ENCODE assay signal across 13 cellular contexts in the genomic region with DNA sequence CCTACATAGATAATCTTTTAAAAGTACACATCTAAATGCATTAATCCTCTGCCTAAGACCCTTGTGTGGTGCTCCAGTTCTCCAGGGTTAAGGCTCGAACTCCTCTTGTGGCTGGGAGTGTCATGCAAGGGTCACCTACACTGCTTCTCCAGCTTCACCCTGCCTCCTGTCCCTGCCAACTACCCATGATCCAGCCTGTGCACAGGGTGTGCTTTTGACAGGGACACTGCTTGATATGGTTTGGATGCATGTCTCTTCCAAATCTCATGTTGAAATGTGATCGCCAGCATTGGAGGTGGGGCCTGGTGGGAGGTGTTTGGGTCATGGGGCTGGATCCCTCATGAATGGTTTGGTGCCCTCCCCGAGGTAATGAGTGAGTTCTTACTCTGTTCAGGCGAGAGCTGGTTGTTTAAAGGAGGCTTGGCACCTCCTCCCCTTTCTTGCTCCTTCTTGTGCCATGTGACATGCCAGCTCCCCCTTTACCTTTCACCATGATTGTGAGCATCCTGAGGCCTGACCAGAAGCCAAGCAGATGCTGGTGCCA. TPM values are rescaled to one million over a fixed set of nuclear protein-coding genes. Genes with fewer than 3 reads are reported as not detected.
DNase-seq lines count a peak whose midpoint lies in the region; ATAC-seq and TF ChIP-seq lines count a peak whose summit lies in the region.
"Had no signal": no experiment of that assay in that cellular context is flagged by ENCODE, and none has a peak within 500 bp of the region (broad histone marks: within the 10 kb centered on the region; RNA-seq: fewer than 3 reads in every experiment).

No MANE protein-coding gene starts in this region.

- H3K36me3 Mint-ChIP-seq in activated CD8-positive, alpha-beta memory T cell treated with anti-CD3 and anti-CD28 coated beads, Interleukin-2, amount 10 ng/mL, durations not matched to agents 7 days and 5 days: peaks cover 70% of the 10 kb centered on the region
- H3K36me3 Mint-ChIP-seq in activated naive CD8-positive, alpha-beta T cell treated with anti-CD3 and anti-CD28 coated beads, Interleukin-2, amount 10 ng/mL, durations not matched to agents 7 days and 5 days: peaks cover 50% of the 10 kb centered on the region

- H3K27ac ChIP-seq in mesenchymal stem cell (ENCODE audit: low read length, poor library complexity, severe bottlenecking): no peak overlapping the region
- peak overlapping the region; percentile 96 to 99 (median 99) for H3K27ac ChIP-seq in transverse colon

- no peak overlapping the region for H3K4me3 Mint-ChIP-seq in activated CD8-positive, alpha-beta memory T cell treated with anti-CD3 and anti-CD28 coated beads, Interleukin-2, amount 10 ng/mL, durations not matched to agents 7 days and 5 days
- no peak overlapping the region for H3K4me3 Mint-ChIP-seq in activated naive CD8-positive, alpha-beta T cell treated with anti-CD3 and anti-CD28 coated beads, Interleukin-2, amount 10 ng/mL, durations not matched to agents 7 days and 5 days

- no peak overlapping the region for H2BK120ac ChIP-seq in mesenchymal stem cell (ENCODE audit: low read depth, low read length)

- H4K8ac ChIP-seq in mesenchymal stem cell (ENCODE audit: low read length): no peak overlapping the region

- TF ChIP-seq POLR2A in transverse colon (IDR thresholded peaks at IDR 0.05): no peak

- H3K4ac ChIP-seq in mesenchymal stem cell (ENCODE audit: low read depth in 1 of 2, low read length in 2 of 2): no peak overlapping the region

- no peak overlapping the region for H3K4me2 ChIP-seq in mesenchymal stem cell (ENCODE audit: low read length, poor library complexity, severe bottlenecking)

- POLR2A ChIA-PET in activated naive CD8-positive, alpha-beta T cell treated with anti-CD3 and anti-CD28 coated beads, Interleukin-2, amount 10 ng/mL, durations not matched to agents 7 days and 5 days (lab: Charles Lee): interaction anchor here (0.7 to 3.1 kb wide), 12 partner anchors 8 to 83 kb away, joined by 3 to 19 read pairs (median 4); a partner anchor contains a TSS

- H2BK5ac ChIP-seq in mesenchymal stem cell (ENCODE audit: low read depth, low read length, poor library complexity, severe bottlenecking): no peak overlapping the region

- peak overlapping the region in 1 of 2 experiments; percentile 16 for H3K18ac ChIP-seq in mesenchymal stem cell (ENCODE audit: low read depth in 1 of 2, low read length in 2 of 2)

- no peak for ATAC-seq in activated CD8-positive, alpha-beta memory T cell treated with anti-CD3 and anti-CD28 coated beads, Interleukin-2, amount 10 ng/mL, durations not matched to agents 7 days and 5 days
- ATAC-seq in activated naive CD8-positive, alpha-beta T cell treated with anti-CD3 and anti-CD28 coated beads, Interleukin-2, amount 10 ng/mL, durations not matched to agents 7 days and 5 days (ENCODE audit: low read depth): no peak

- no peaks in the 10 kb centered on the region for H3K9me3 Mint-ChIP-seq in activated CD8-positive, alpha-beta memory T cell treated with anti-CD3 and anti-CD28 coated beads, Interleukin-2, amount 10 ng/mL, durations not matched to agents 7 days and 5 days (ENCODE audit: low read depth)
- no peaks in the 10 kb centered on the region for H3K9me3 Mint-ChIP-seq in activated naive CD8-positive, alpha-beta T cell treated with anti-CD3 and anti-CD28 coated beads, Interleukin-2, amount 10 ng/mL, durations not matched to agents 7 days and 5 days

- intact Hi-C loops in transverse colon (cut with DNase I; ENCODE audit: low total_unique reads): loop anchor here (5.0 kb wide), 1 partner anchor 74 kb away; a partner anchor contains a TSS

- H3K4me1 ChIP-seq in mesenchymal stem cell (ENCODE audit: control insufficient read depth, insufficient read depth, low read depth, low read length): peaks cover 17% of the 10 kb centered on the region
- peaks cover 53 to 94% (median 72%) of the 10 kb centered on the region in 4 donors for H3K4me1 ChIP-seq in transverse colon

- H3K14ac ChIP-seq in mesenchymal stem cell (ENCODE audit: low read length in 2 of 2): no peak overlapping the region

- peak overlapping the region; percentile 2 for H4K91ac ChIP-seq in mesenchymal stem cell (ENCODE audit: low read length)

- CTCF ChIA-PET in activated CD8-positive, alpha-beta memory T cell treated with anti-CD3 and anti-CD28 coated beads, Interleukin-2, amount 10 ng/mL, durations not matched to agents 7 days and 5 days (lab: Charles Lee): interaction anchor here (1.2 to 3.1 kb wide), 10 partner anchors 8 to 83 kb away, joined by 3 to 16 read pairs (median 6); a partner anchor contains a TSS

- TF ChIP-seq CTCF in transverse colon (IDR thresholded peaks at IDR 0.05): no peak

- H2AK5ac ChIP-seq in mesenchymal stem cell (ENCODE audit: low read length, severe bottlenecking): peak overlapping the region; percentile 78

- no peak for TF ChIP-seq EP300 in transverse colon (IDR thresholded peaks at IDR 0.05; ENCODE audit: low read depth)

- H3K4me3 ChIP-seq in mesenchymal stem cell (ENCODE audit: insufficient read depth in 1 of 2, low read depth in 1 of 2, low read length in 2 of 2) (no peak overlapping the region), transverse colon (no peak overlapping the region)

- WGBS in mesenchymal stem cell: 96% methylated on average over 3 of the region's 4 CpGs
- 91% methylated on average over 4 of the region's 4 CpGs; no CpG with 5 or more reads in 1 of the 2 donors for WGBS in transverse colon (ENCODE audit: low coverage in 1 of 2), 2 donors

- H3K79me1 ChIP-seq in mesenchymal stem cell (replicated peaks; ENCODE audit: low read length, poor library complexity, severe bottlenecking): peaks cover 3% of the 10 kb centered on the region

- H3K27me3 Mint-ChIP-seq in activated CD8-positive, alpha-beta memory T cell treated with anti-CD3 and anti-CD28 coated beads, Interleukin-2, amount 10 ng/mL, durations not matched to agents 7 days and 5 days: no peaks in the 10 kb centered on the region
- no peaks in the 10 kb centered on the region for H3K27me3 Mint-ChIP-seq in activated naive CD8-positive, alpha-beta T cell treated with anti-CD3 and anti-CD28 coated beads, Interleukin-2, amount 10 ng/mL, durations not matched to agents 7 days and 5 days

- peaks cover 0 to 18% of the 10 kb centered on the region in 2 experiments for H3K36me3 ChIP-seq in mesenchymal stem cell (ENCODE audit: control insufficient read depth in 1 of 2, insufficient read depth in 2 of 2, low read depth in 1 of 2, low read length in 2 of 2)
- no peaks in the 10 kb centered on the region for H3K36me3 ChIP-seq in transverse colon

- H3K4me1 Mint-ChIP-seq in activated CD8-positive, alpha-beta memory T cell treated with anti-CD3 and anti-CD28 coated beads, Interleukin-2, amount 10 ng/mL, durations not matched to agents 7 days and 5 days: peaks cover 94% of the 10 kb centered on the region
- H3K4me1 Mint-ChIP-seq in activated naive CD8-positive, alpha-beta T cell treated with anti-CD3 and anti-CD28 coated beads, Interleukin-2, amount 10 ng/mL, durations not matched to agents 7 days and 5 days: peaks cover 79% of the 10 kb centered on the region

- H3K9me3 ChIP-seq in mesenchymal stem cell (ENCODE audit: control insufficient read depth, low read length) (no peaks in the 10 kb centered on the region), transverse colon (no peaks in the 10 kb centered on the region)

- no peak overlapping the region for H3K23ac ChIP-seq in mesenchymal stem cell (ENCODE audit: low read length in 2 of 2)

- DNase-seq in activated CD8-positive, alpha-beta memory T cell treated with anti-CD3 and anti-CD28 coated beads, Interleukin-2, amount 10 ng/mL, durations not matched to agents 7 days and 5 days: no peak
- DNase-seq in activated CD8-positive, alpha-beta memory T cell treated with anti-CD3 and anti-CD28 coated beads, Interleukin-2, amount 50 U/mL, for 4 hours: no peak
- no peak for DNase-seq in activated naive CD8-positive, alpha-beta T cell treated with anti-CD3 and anti-CD28 coated beads, Interleukin-2, amount 10 ng/mL, durations not matched to agents 7 days and 5 days
- DNase-seq in mesenchymal stem cell (no peak), transverse colon (no peak), LoVo (ENCODE audit: low spot score) (no peak), NCI-H510A treated with DMSO at 0.1 percent for 48 hours (lab: John Stamatoyannopoulos, UW) (no peak), NCI-H226 (no peak)
- DNase-seq: effector CD4-positive, alpha-beta T cell; Karpas-422; NCI-H2081; NK-92 treated with Interleukin-12 subunit alpha and Interleukin-12 subunit beta, amount 100 ng/mL, for 24 hours; stimulated activated CD4-positive, alpha-beta T cell treated with anti-CD3 and anti-CD28 coated beads, Interleukin-4, amount 100 ng/mL, for 4 hours had no signal

- no peak overlapping the region for H3K9ac ChIP-seq in mesenchymal stem cell (ENCODE audit: low read length)

- in situ Hi-C loops in transverse colon (cut with MboI; ENCODE audit: low pct_ligation_motif_present in 1 of 4, low pct_unique_long_range_greater_than_20kb in 1 of 4, low sequenced_read_pairs in 3 of 4): loop anchor here in 3 of 4 donors (5.0 to 10.0 kb wide), 2 partner anchors 74 to 77 kb away; a partner anchor contains a TSS

- H2BK12ac ChIP-seq in mesenchymal stem cell (ENCODE audit: low read length in 2 of 2): peak overlapping the region in 1 of 2 experiments; percentile 32

- no peak overlapping the region for H2BK15ac ChIP-seq in mesenchymal stem cell (ENCODE audit: low read depth, poor library complexity, severe bottlenecking)

- no peak overlapping the region for H2AFZ ChIP-seq in mesenchymal stem cell (ENCODE audit: low read depth, low read length)

- H3K27me3 ChIP-seq in mesenchymal stem cell (ENCODE audit: control insufficient read depth in 1 of 2, insufficient read depth in 1 of 2, low read length in 2 of 2): no peaks in the 10 kb centered on the region
- no peaks in the 10 kb centered on the region for H3K27me3 ChIP-seq in transverse colon

- peak overlapping the region; percentile 34 for H3K27ac Mint-ChIP-seq in activated CD8-positive, alpha-beta memory T cell treated with anti-CD3 and anti-CD28 coated beads, Interleukin-2, amount 10 ng/mL, durations not matched to agents 7 days and 5 days
- peak overlapping the region; percentile 67 for H3K27ac Mint-ChIP-seq in activated naive CD8-positive, alpha-beta T cell treated with anti-CD3 and anti-CD28 coated beads, Interleukin-2, amount 10 ng/mL, durations not matched to agents 7 days and 5 days

RNA-seq across cellular contexts. Expression of a gene that starts 48.5 kb away (rescaled TPM):
- total RNA-seq in activated CD8-positive, alpha-beta memory T cell treated with anti-CD3 and anti-CD28 coated beads, Interleukin-2, amount 10 ng/mL, durations not matched to agents 7 days and 5 days: 1 to 10 TPM; 3.9 to 4.5 TPM
- total RNA-seq in activated naive CD8-positive, alpha-beta T cell treated with anti-CD3 and anti-CD28 coated beads, Interleukin-2, amount 10 ng/mL, durations not matched to agents 7 days and 5 days: 1 to 10 TPM; 5.1 to 6.0 TPM
- 1.7 TPM for polyA plus RNA-seq in mesenchymal stem cell (2013, experiment 1 of 2)
- 1.7 TPM for polyA plus RNA-seq in mesenchymal stem cell (2013, experiment 2 of 2)
- total RNA-seq in transverse colon: 100 to 1,000 TPM in 1 of 4 donors, 10 to 100 TPM in 3; 34.6 to 129 (median 67.8) TPM

Comparison
In these comparisons a context has a peak if more than half of its experiments do, and no peak if none do; other contexts are left out.
1. RNA of a gene that starts 48.5 kb away (total RNA-seq): 34.6 to 129 TPM in transverse colon; 5.1 to 6.0 TPM in activated naive CD8-positive, alpha-beta T cell treated with anti-CD3 and anti-CD28 coated beads, Interleukin-2, amount 10 ng/mL, durations not matched to agents 7 days and 5 days and 3.9 to 4.5 TPM in activated CD8-positive, alpha-beta memory T cell treated with anti-CD3 and anti-CD28 coated beads, Interleukin-2, amount 10 ng/mL, durations not matched to agents 7 days and 5 days; every median in the first group is over 4 times any median in the second.